In genomic region chr3:132083583-132084372, GRCh38 we compare ENCODE assay signal across 20 cellular contexts. TPM values are rescaled to one million over a fixed set of nuclear protein-coding genes. Genes with fewer than 3 reads are reported as not detected.
DNase-seq lines count a peak whose midpoint lies in the region; ATAC-seq and TF ChIP-seq lines count a peak whose summit lies in the region.
"Had no signal": no experiment of that assay in that cellular context is flagged by ENCODE, and none has a peak within 500 bp of the region (broad histone marks: within the 10 kb centered on the region; RNA-seq: fewer than 3 reads in every experiment).

No MANE protein-coding gene starts in this region.

- H3K36me3 ChIP-seq in adipocyte (ENCODE audit: control insufficient read depth, insufficient read depth, low read length, severe bottlenecking) = no peaks in the 10 kb centered on the region
- H3K36me3 ChIP-seq: cardiac muscle cell, esophagus muscularis mucosa had no signal

- no peaks in the 10 kb centered on the region for H3K36me3 Mint-ChIP-seq in activated CD8-positive, alpha-beta T cell treated with anti-CD3 and anti-CD28 coated beads, Interleukin-2, amount 10 ng/mL, durations not matched to agents 7 days and 5 days (ENCODE audit: low read depth)
- H3K36me3 Mint-ChIP-seq: immature natural killer cell, type B pancreatic cell had no signal

- peak; percentile 2 for DNase-seq in A172 (ENCODE audit: low spot score)
- peak; percentile 26 for DNase-seq in HCEC 1CT
- DNase-seq in adipocyte (ENCODE audit: low read depth) = peak; percentile 8
- peak; percentile 72 for DNase-seq in fibroblast of the aortic adventitia (ENCODE audit: low read depth)
- no peak for DNase-seq in activated CD8-positive, alpha-beta T cell treated with anti-CD3 and anti-CD28 coated beads, Interleukin-2, amount 10 ng/mL, durations not matched to agents 7 days and 5 days
- DNase-seq: activated CD4-positive, alpha-beta memory T cell treated with anti-CD3 and anti-CD28 coated beads, Interleukin-2, amount 10 ng/mL, durations not matched to agents 7 days and 5 days; activated effector memory CD4-positive, alpha-beta T cell treated with anti-CD3 and anti-CD28 coated beads, Interleukin-2, amount 50 U/mL, for 16 hours; DMS 273 treated with DMSO at 0.1 percent for 48 hours; immature natural killer cell; NCI-H446; psoas muscle; T1000 had no signal

- CTCF ChIA-PET in activated CD8-positive, alpha-beta T cell treated with anti-CD3 and anti-CD28 coated beads, Interleukin-2, amount 10 ng/mL, durations not matched to agents 7 days and 5 days (lab: Charles Lee) = no interaction called here

- no peak for TF ChIP-seq CTCF in fibroblast of the aortic adventitia (IDR thresholded peaks at IDR 0.05; ENCODE audit: insufficient read depth, low read length)

- H3K9ac ChIP-seq in adipocyte (ENCODE audit: low read length) = no peak overlapping the region

- H3K9me3 ChIP-seq in adipocyte (ENCODE audit: control insufficient read depth, low read length) = no peaks in the 10 kb centered on the region
- H3K9me3 ChIP-seq: esophagus muscularis mucosa, psoas muscle had no signal

- no peaks in the 10 kb centered on the region for H3K9me3 Mint-ChIP-seq in activated CD8-positive, alpha-beta T cell treated with anti-CD3 and anti-CD28 coated beads, Interleukin-2, amount 10 ng/mL, durations not matched to agents 7 days and 5 days (ENCODE audit: insufficient read depth)
- H3K9me3 Mint-ChIP-seq: activated CD4-positive, alpha-beta memory T cell treated with anti-CD3 and anti-CD28 coated beads, Interleukin-2, amount 10 ng/mL, durations not matched to agents 7 days and 5 days; type B pancreatic cell had no signal

- no peaks in the 10 kb centered on the region for H3K27me3 ChIP-seq in adipocyte (replicated peaks; ENCODE audit: control insufficient read depth, insufficient read depth, low read length)
- H3K27me3 ChIP-seq: cardiac muscle cell, esophagus muscularis mucosa had no signal

- no peaks in the 10 kb centered on the region for H3K4me1 ChIP-seq in adipocyte (ENCODE audit: control insufficient read depth, insufficient read depth, low read length)
- H3K4me1 ChIP-seq: esophagus muscularis mucosa, psoas muscle had no signal

- POLR2A ChIA-PET in activated CD8-positive, alpha-beta T cell treated with anti-CD3 and anti-CD28 coated beads, Interleukin-2, amount 10 ng/mL, durations not matched to agents 7 days and 5 days (lab: Charles Lee) = no interaction called here

- H3K4me3 Mint-ChIP-seq in activated CD8-positive, alpha-beta T cell treated with anti-CD3 and anti-CD28 coated beads, Interleukin-2, amount 10 ng/mL, durations not matched to agents 7 days and 5 days = no peak overlapping the region
- H3K4me3 Mint-ChIP-seq: activated CD4-positive, alpha-beta memory T cell treated with anti-CD3 and anti-CD28 coated beads, Interleukin-2, amount 10 ng/mL, durations not matched to agents 7 days and 5 days; immature natural killer cell; type B pancreatic cell had no signal

- no peak overlapping the region for H3K27ac Mint-ChIP-seq in activated CD8-positive, alpha-beta T cell treated with anti-CD3 and anti-CD28 coated beads, Interleukin-2, amount 10 ng/mL, durations not matched to agents 7 days and 5 days
- H3K27ac Mint-ChIP-seq: activated CD4-positive, alpha-beta memory T cell treated with anti-CD3 and anti-CD28 coated beads, Interleukin-2, amount 10 ng/mL, durations not matched to agents 7 days and 5 days; immature natural killer cell; type B pancreatic cell had no signal

- H3K4me3 ChIP-seq in adipocyte (ENCODE audit: low read length) (no peak overlapping the region), fibroblast of the aortic adventitia (ENCODE audit: low read depth, low read length) (no peak overlapping the region)
- H3K4me3 ChIP-seq: cardiac muscle cell, esophagus muscularis mucosa, GM12878, psoas muscle had no signal

- H3K27me3 Mint-ChIP-seq in activated CD8-positive, alpha-beta T cell treated with anti-CD3 and anti-CD28 coated beads, Interleukin-2, amount 10 ng/mL, durations not matched to agents 7 days and 5 days (ENCODE audit: low read depth) = no peaks in the 10 kb centered on the region
- H3K27me3 Mint-ChIP-seq: activated CD4-positive, alpha-beta memory T cell treated with anti-CD3 and anti-CD28 coated beads, Interleukin-2, amount 10 ng/mL, durations not matched to agents 7 days and 5 days had no signal

- H3K4me1 Mint-ChIP-seq in activated CD8-positive, alpha-beta T cell treated with anti-CD3 and anti-CD28 coated beads, Interleukin-2, amount 10 ng/mL, durations not matched to agents 7 days and 5 days (ENCODE audit: low read depth) = no peaks in the 10 kb centered on the region
- H3K4me1 Mint-ChIP-seq: activated CD4-positive, alpha-beta memory T cell treated with anti-CD3 and anti-CD28 coated beads, Interleukin-2, amount 10 ng/mL, durations not matched to agents 7 days and 5 days; immature natural killer cell had no signal

- ATAC-seq in GM18909 (IDR thresholded peaks at IDR 0.05; ENCODE audit: poor library complexity, unreplicated experiment) (no peak), GM19463 (IDR thresholded peaks at IDR 0.05; ENCODE audit: unreplicated experiment) (no peak), HG02678 (IDR thresholded peaks at IDR 0.05; ENCODE audit: unreplicated experiment) (no peak)
- ATAC-seq in activated CD8-positive, alpha-beta T cell treated with anti-CD3 and anti-CD28 coated beads, Interleukin-2, amount 10 ng/mL, durations not matched to agents 7 days and 5 days = no peak
- ATAC-seq: GM12878, Panc1, psoas muscle had no signal

RNA-seq across cellular contexts. Expression of gene CPNE4, which starts 49.0 kb away (rescaled TPM):
- not detected in 2 replicates for total RNA-seq in A172 (2014; rRNA removed; shearing (Covaris generic))
- total RNA-seq in fibroblast of the aortic adventitia (ENCODE audit: low replicate concordance) = not detected in 2 replicates
- total RNA-seq in activated CD8-positive, alpha-beta T cell treated with anti-CD3 and anti-CD28 coated beads, Interleukin-2, amount 10 ng/mL, durations not matched to agents 7 days and 5 days = not detected
- total RNA-seq: activated CD4-positive, alpha-beta memory T cell treated with anti-CD3 and anti-CD28 coated beads, Interleukin-2, amount 10 ng/mL, durations not matched to agents 7 days and 5 days; psoas muscle had no signal
